21 cellular contexts compared by ENCODE assay signal in the genomic region with DNA sequence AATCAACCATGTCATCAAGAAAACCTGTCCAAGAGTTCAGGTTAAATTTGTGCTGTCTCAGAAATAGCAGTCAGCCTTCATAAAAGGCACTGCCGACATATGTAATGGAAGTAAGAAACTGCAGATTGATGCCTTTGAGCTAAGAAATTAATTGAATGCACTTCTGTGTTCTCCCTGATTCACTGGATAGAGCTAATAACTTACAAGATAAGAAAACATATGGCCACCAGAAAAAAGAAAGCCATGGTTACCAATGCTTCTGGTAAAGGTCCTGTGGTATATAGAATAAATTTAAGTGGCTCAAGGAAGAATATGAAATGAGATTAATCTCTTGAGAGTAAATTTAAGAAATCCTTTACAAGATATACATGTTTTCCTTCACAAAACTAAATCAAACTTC.
DNase-seq lines count a peak whose midpoint lies in the region; ATAC-seq and TF ChIP-seq lines count a peak whose summit lies in the region.
"Had no signal": no experiment of that assay in that cellular context is flagged by ENCODE, and none has a peak within 500 bp of the region (broad histone marks: within the 10 kb centered on the region; RNA-seq: fewer than 3 reads in every experiment).

No MANE protein-coding gene starts in this region.

- H3K9me2 ChIP-seq in GM23338 (ENCODE audit: insufficient read depth) (0 out of 2 replicates have a peak, but pooled peaks cover 4% of the 10 kb centered on the region), SK-N-SH (no peaks in the 10 kb centered on the region)

- H3K4me1 ChIP-seq in GM23338 (ENCODE audit: insufficient read depth) (no peaks in the 10 kb centered on the region), SK-N-SH (ENCODE audit: control insufficient read depth in 1 of 2, insufficient read depth in 2 of 2, low read depth in 1 of 2, low read length in 1 of 2) (peaks cover 0 to 4% of the 10 kb centered on the region in 2 experiments; a peak in 2 of 4 replicates)
- H3K4me1 ChIP-seq: BE2C, BLaER1 had no signal

- no peaks in the 10 kb centered on the region for H3K79me2 ChIP-seq in GM23338 (replicated peaks; ENCODE audit: insufficient read depth)
- no peaks in the 10 kb centered on the region for H3K79me2 ChIP-seq in SK-N-SH (ENCODE audit: insufficient read depth)

- no peaks in the 10 kb centered on the region for H3K36me3 ChIP-seq in GM23338 (ENCODE audit: insufficient read depth)
- H3K36me3 ChIP-seq in SK-N-SH (replicated peaks in 1 of 2; ENCODE audit: control insufficient read depth in 1 of 2, insufficient read depth in 2 of 2, low read length in 1 of 2) = no peaks in the 10 kb centered on the region
- H3K36me3 ChIP-seq: BE2C, BLaER1 had no signal

- no peak overlapping the region for H3K9ac ChIP-seq in SK-N-SH
- H3K9ac ChIP-seq: BLaER1 had no signal

- POLR2A ChIA-PET in SK-N-SH (lab: Yijun Ruan, JAX) = no interaction called here

- H3K27me3 ChIP-seq in GM23338 (ENCODE audit: insufficient read depth) (no peaks in the 10 kb centered on the region), SK-N-SH (ENCODE audit: insufficient read depth) (no peaks in the 10 kb centered on the region)
- H3K27me3 ChIP-seq: BE2C, BLaER1 had no signal

- H3K4me2 ChIP-seq in GM23338 (no peak overlapping the region), SK-N-SH (no peak overlapping the region)
- H3K4me2 ChIP-seq: BLaER1 had no signal

- DNase-seq in GM23338 (ENCODE audit: low spot score) = no peak
- peak; percentile 15 for DNase-seq in SK-N-SH
- no peak for DNase-seq in mesothelial cell of epicardium (ENCODE audit: low spot score in 2 of 2, unreplicated experiment in 2 of 2)
- no peak for DNase-seq in kidney tubule cell (ENCODE audit: low spot score)
- no peak for DNase-seq in activated CD4-positive, alpha-beta T cell treated with anti-CD3 and anti-CD28 coated beads, Interleukin-2, amount 50 U/mL, for 48 hours
- DNase-seq: 8988T; ACHN; BE2C; C1 segment of cervical spinal cord; CD4-positive, alpha-beta memory T cell; CD4-positive, CD25-positive, alpha-beta regulatory T cell; CD8-positive, alpha-beta memory T cell; COR-L47; DMS153; DMS53; DMS79; DND-41; EL; GF-D8 had no signal

- H3K4me3 Mint-ChIP-seq in GM23338 (no peak overlapping the region), mesothelial cell of epicardium (no peak overlapping the region)
- H3K4me3 Mint-ChIP-seq: CD14-positive monocyte; CD4-positive, alpha-beta memory T cell; CD4-positive, CD25-positive, alpha-beta regulatory T cell; CD8-positive, alpha-beta memory T cell had no signal

- H3K4me1 Mint-ChIP-seq in GM23338 (no peaks in the 10 kb centered on the region), mesothelial cell of epicardium (peaks cover 9% of the 10 kb centered on the region)
- H3K4me1 Mint-ChIP-seq: CD14-positive monocyte; CD4-positive, alpha-beta memory T cell; CD4-positive, CD25-positive, alpha-beta regulatory T cell; CD8-positive, alpha-beta memory T cell had no signal

- no peak for ATAC-seq in GM23338

- H3K27ac Mint-ChIP-seq in GM23338 = no peak overlapping the region
- H3K27ac Mint-ChIP-seq in mesothelial cell of epicardium = peak overlapping the region; percentile 24
- H3K27ac Mint-ChIP-seq: CD14-positive monocyte; CD4-positive, CD25-positive, alpha-beta regulatory T cell had no signal

- peak; percentile 15; the same call in 1 of the 2 replicates for TF ChIP-seq RAD21 in SK-N-SH (IDR thresholded peaks at IDR 0.05; ENCODE audit: low read length)

- H2AFZ ChIP-seq in GM23338 = peak overlapping the region; percentile 80; the same call in 1 of the 2 replicates
- H2AFZ ChIP-seq in SK-N-SH (ENCODE audit: low read depth) = no peak overlapping the region

- H3K9me3 Mint-ChIP-seq in GM23338 (no peaks in the 10 kb centered on the region), mesothelial cell of epicardium (no peaks in the 10 kb centered on the region)
- H3K9me3 Mint-ChIP-seq: CD4-positive, alpha-beta memory T cell; CD8-positive, alpha-beta memory T cell had no signal

- H3K36me3 Mint-ChIP-seq in GM23338 (ENCODE audit: low read depth) = no peaks in the 10 kb centered on the region
- no peaks in the 10 kb centered on the region for H3K36me3 Mint-ChIP-seq in mesothelial cell of epicardium
- H3K36me3 Mint-ChIP-seq: CD14-positive monocyte; CD4-positive, alpha-beta memory T cell; CD4-positive, CD25-positive, alpha-beta regulatory T cell; CD8-positive, alpha-beta memory T cell had no signal

- no peak overlapping the region for H3K27ac ChIP-seq in GM23338 (ENCODE audit: low read depth)
- no peak overlapping the region; a peak in 1 of 4 replicates for H3K27ac ChIP-seq in SK-N-SH (ENCODE audit: low read depth in 2 of 2, low read length in 1 of 2)
- H3K27ac ChIP-seq: BLaER1 had no signal

- 0% methylated on average over 1 of the region's 1 CpG for WGBS in SK-N-SH (ENCODE audit: low lambda C conversion rate)

- H3F3A ChIP-seq in GM23338 (replicated peaks; ENCODE audit: low read depth) = no peaks in the 10 kb centered on the region
- no peaks in the 10 kb centered on the region for H3F3A ChIP-seq in SK-N-SH (replicated peaks; ENCODE audit: insufficient read depth)

- no peaks in the 10 kb centered on the region for H3K27me3 Mint-ChIP-seq in GM23338 (ENCODE audit: insufficient read depth, low read depth, poor library complexity)
- no peaks in the 10 kb centered on the region for H3K27me3 Mint-ChIP-seq in mesothelial cell of epicardium (ENCODE audit: low read depth)
- H3K27me3 Mint-ChIP-seq: CD4-positive, CD25-positive, alpha-beta regulatory T cell had no signal

- peak in 1 of 2 experiments; percentile 92; a peak in 2 of 4 replicates for TF ChIP-seq EP300 in SK-N-SH (IDR thresholded peaks at IDR 0.05; ENCODE audit: borderline replicate concordance in 1 of 2, low read depth in 1 of 2, low read length in 1 of 2)

- H3K4me3 ChIP-seq in GM23338 (no peak overlapping the region), SK-N-SH (ENCODE audit: low read depth in 2 of 2, low read length in 1 of 2) (no peak overlapping the region)
- H3K4me3 ChIP-seq: BLaER1 had no signal

- H3K9me3 ChIP-seq in SK-N-SH = no peaks in the 10 kb centered on the region
- H3K9me3 ChIP-seq: BE2C, BLaER1 had no signal

- H4K20me1 ChIP-seq in GM23338 (replicated peaks; ENCODE audit: insufficient read depth) (no peaks in the 10 kb centered on the region), SK-N-SH (ENCODE audit: insufficient read depth) (no peaks in the 10 kb centered on the region)
- H4K20me1 ChIP-seq: BLaER1 had no signal

- TF ChIP-seq CTCF in GM23338 (conservative IDR thresholded peaks at IDR 0.05; ENCODE audit: low read depth in 2 of 2) = no peak
- TF ChIP-seq CTCF in SK-N-SH (IDR thresholded peaks at IDR 0.05) = no peak
- TF ChIP-seq CTCF in mesothelial cell of epicardium (IDR thresholded peaks at IDR 0.05; ENCODE audit: unreplicated experiment) = no peak

- CTCF ChIA-PET in SK-N-SH (lab: Yijun Ruan, JAX) = interaction anchor here (1.4 kb wide), 1 partner anchor 12 kb away, joined by 3 read pairs; no protein-coding TSS in a partner anchor

TF ChIP-seq in GM23338, 12 proteins besides CTCF, POLR2A, EP300 and RAD21 (continues in another document):
- TF ChIP-seq ZNF114 (CRISPR knock-in tag; IDR thresholded peaks at IDR 0.05) = no peak
- TF ChIP-seq EZH2phosphoT487 (IDR thresholded peaks at IDR 0.05; ENCODE audit: unreplicated experiment) = no peak
- no peak for TF ChIP-seq NANOG (IDR thresholded peaks at IDR 0.05; ENCODE audit: borderline replicate concordance)
- TF ChIP-seq JUNB (IDR thresholded peaks at IDR 0.05; ENCODE audit: unreplicated experiment) = no peak
- TF ChIP-seq STAT1 (IDR thresholded peaks at IDR 0.05; ENCODE audit: unreplicated experiment) = no peak
- no peak for TF ChIP-seq EZH2 (IDR thresholded peaks at IDR 0.05; ENCODE audit: low read depth, unreplicated experiment)
- TF ChIP-seq, protein P1, sequence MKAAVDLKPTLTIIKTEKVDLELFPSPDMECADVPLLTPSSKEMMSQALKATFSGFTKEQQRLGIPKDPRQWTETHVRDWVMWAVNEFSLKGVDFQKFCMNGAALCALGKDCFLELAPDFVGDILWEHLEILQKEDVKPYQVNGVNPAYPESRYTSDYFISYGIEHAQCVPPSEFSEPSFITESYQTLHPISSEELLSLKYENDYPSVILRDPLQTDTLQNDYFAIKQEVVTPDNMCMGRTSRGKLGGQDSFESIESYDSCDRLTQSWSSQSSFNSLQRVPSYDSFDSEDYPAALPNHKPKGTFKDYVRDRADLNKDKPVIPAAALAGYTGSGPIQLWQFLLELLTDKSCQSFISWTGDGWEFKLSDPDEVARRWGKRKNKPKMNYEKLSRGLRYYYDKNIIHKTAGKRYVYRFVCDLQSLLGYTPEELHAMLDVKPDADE (IDR thresholded peaks at IDR 0.05) = no peak
- TF ChIP-seq CREB1 (CRISPR knock-in tag; IDR thresholded peaks at IDR 0.05; ENCODE audit: low read depth) = no peak

TF ChIP-seq in SK-N-SH, 30 proteins besides CTCF, POLR2A, EP300 and RAD21 (continues in another document):
- no peak for TF ChIP-seq GABPA (IDR thresholded peaks at IDR 0.05; ENCODE audit: low read depth)
- TF ChIP-seq SIN3A (IDR thresholded peaks at IDR 0.05; ENCODE audit: borderline replicate concordance, low read depth, low read length) = no peak
- no peak for TF ChIP-seq ELF1 (IDR thresholded peaks at IDR 0.05)
- TF ChIP-seq, protein P2, sequence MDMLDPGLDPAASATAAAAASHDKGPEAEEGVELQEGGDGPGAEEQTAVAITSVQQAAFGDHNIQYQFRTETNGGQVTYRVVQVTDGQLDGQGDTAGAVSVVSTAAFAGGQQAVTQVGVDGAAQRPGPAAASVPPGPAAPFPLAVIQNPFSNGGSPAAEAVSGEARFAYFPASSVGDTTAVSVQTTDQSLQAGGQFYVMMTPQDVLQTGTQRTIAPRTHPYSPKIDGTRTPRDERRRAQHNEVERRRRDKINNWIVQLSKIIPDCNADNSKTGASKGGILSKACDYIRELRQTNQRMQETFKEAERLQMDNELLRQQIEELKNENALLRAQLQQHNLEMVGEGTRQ (IDR thresholded peaks at IDR 0.05; ENCODE audit: borderline replicate concordance, low read depth, low read length) = no peak
- TF ChIP-seq MXI1 (IDR thresholded peaks at IDR 0.05; ENCODE audit: low read depth, low read length) = no peak; the same call in 1 of the 2 replicates
- TF ChIP-seq CHD2 (IDR thresholded peaks at IDR 0.05; ENCODE audit: low read length, partially characterized antibody) = peak; percentile 74
- peak; percentile 97 for TF ChIP-seq RCOR1 (IDR thresholded peaks at IDR 0.05; ENCODE audit: low read length)
- peak; percentile 82 for TF ChIP-seq GATA2 (CRISPR knock-in tag; IDR thresholded peaks at IDR 0.05)
- TF ChIP-seq NFIC (IDR thresholded peaks at IDR 0.05; ENCODE audit: borderline replicate concordance) = no peak
- no peak for TF ChIP-seq RXRA (IDR thresholded peaks at IDR 0.05; ENCODE audit: borderline replicate concordance, low read depth)
- TF ChIP-seq, protein P3, sequence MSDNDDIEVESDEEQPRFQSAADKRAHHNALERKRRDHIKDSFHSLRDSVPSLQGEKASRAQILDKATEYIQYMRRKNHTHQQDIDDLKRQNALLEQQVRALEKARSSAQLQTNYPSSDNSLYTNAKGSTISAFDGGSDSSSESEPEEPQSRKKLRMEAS (IDR thresholded peaks at IDR 0.05; ENCODE audit: low read depth) = no peak
- no peak for TF ChIP-seq FOXM1 (IDR thresholded peaks at IDR 0.05; ENCODE audit: low read depth)
- TF ChIP-seq FOSL2 (IDR thresholded peaks at IDR 0.05; ENCODE audit: borderline replicate concordance, low read depth) = no peak
- peak; percentile 42; the same call in 1 of the 2 replicates for TF ChIP-seq TCF12 (IDR thresholded peaks at IDR 0.05)
